ENCODE assay signal across 27 cellular contexts in the genomic region with DNA sequence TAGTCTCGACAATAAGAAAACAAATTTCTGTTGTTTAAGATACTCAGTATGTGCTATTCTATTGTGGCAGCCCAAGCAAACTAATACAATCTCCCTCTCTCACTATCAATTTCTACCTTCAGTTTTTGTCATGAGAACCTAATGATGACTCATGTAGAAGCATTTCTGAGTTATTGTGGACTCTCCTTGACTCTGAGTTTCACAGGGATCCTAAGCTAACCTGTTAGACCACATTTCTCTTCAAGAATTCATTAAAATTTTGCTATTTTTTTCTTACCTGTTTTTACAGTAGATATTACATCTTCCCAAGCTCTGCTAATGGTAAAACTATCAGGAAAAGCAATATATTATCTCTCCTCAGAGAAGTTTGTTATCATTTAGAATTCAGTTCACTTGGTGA.
A peak's percentile ranks its signal among the peaks of the same experiment; 100 is the strongest.
DNase-seq lines count a peak whose midpoint lies in the region; ATAC-seq, FAIRE-seq and TF ChIP-seq lines count a peak whose summit lies in the region.
"Had no signal": no experiment of that assay in that cellular context is flagged by ENCODE, and none has a peak within 500 bp of the region (broad histone marks: within the 10 kb centered on the region; RNA-seq: fewer than 3 reads in every experiment).

No MANE protein-coding gene starts in this region.

- TF ChIP-seq CTCF in bronchial epithelial cell (IDR thresholded peaks at IDR 0.05; ENCODE audit: insufficient read depth, low read length, severe bottlenecking) (no peak), type B pancreatic cell (conservative IDR thresholded peaks at IDR 0.05) (no peak)

- H3K27me3 ChIP-seq in bronchial epithelial cell (ENCODE audit: control insufficient read depth, insufficient read depth, low read length): no peaks in the 10 kb centered on the region
- H3K27me3 ChIP-seq: BE2C; BLaER1 treated with 17β-estradiol and CSF1 and Interleukin-3, amounts not matched to agents 10 nM and 100 nM had no signal

- H3K4me3 Mint-ChIP-seq in type B pancreatic cell: peak overlapping the region; percentile 59
- no peak overlapping the region for H3K4me3 Mint-ChIP-seq in activated T-helper 17 cell treated with anti-CD3 and anti-CD28 coated beads, Interleukin-2, amount 50 U/mL, for 72 hours
- H3K4me3 Mint-ChIP-seq: CD14-positive monocyte; CD4-positive, alpha-beta T cell; CD8-positive, alpha-beta memory T cell had no signal

- no peak for ATAC-seq in activated T-helper 17 cell treated with anti-CD3 and anti-CD28 coated beads, Interleukin-2, amount 50 U/mL, for 72 hours (replicated peaks)
- ATAC-seq in SK-N-SH treated with all-trans-retinoic acid at 6 μM for 48 hours: no peak
- ATAC-seq: A549, GM12878 had no signal

- H3K36me3 Mint-ChIP-seq in type B pancreatic cell: no peaks in the 10 kb centered on the region
- no peaks in the 10 kb centered on the region for H3K36me3 Mint-ChIP-seq in activated T-helper 17 cell treated with anti-CD3 and anti-CD28 coated beads, Interleukin-2, amount 50 U/mL, for 72 hours (ENCODE audit: low read depth)
- H3K36me3 Mint-ChIP-seq: CD14-positive monocyte; CD8-positive, alpha-beta memory T cell had no signal

- H3K27ac Mint-ChIP-seq in type B pancreatic cell: peak overlapping the region; percentile 93
- H3K27ac Mint-ChIP-seq in activated T-helper 17 cell treated with anti-CD3 and anti-CD28 coated beads, Interleukin-2, amount 50 U/mL, for 72 hours: no peak overlapping the region
- H3K27ac Mint-ChIP-seq: CD14-positive monocyte; CD4-positive, alpha-beta T cell; CD8-positive, alpha-beta memory T cell had no signal

- no peaks in the 10 kb centered on the region for H3K27me3 Mint-ChIP-seq in type B pancreatic cell
- no peaks in the 10 kb centered on the region for H3K27me3 Mint-ChIP-seq in activated T-helper 17 cell treated with anti-CD3 and anti-CD28 coated beads, Interleukin-2, amount 50 U/mL, for 72 hours
- H3K27me3 Mint-ChIP-seq: CD4-positive, alpha-beta T cell; CD8-positive, alpha-beta memory T cell had no signal

- no peak for FAIRE-seq in bronchial epithelial cell (lab: Jason Lieb, UNC)
- FAIRE-seq: A549, D721Med, GM12878, GM19239, H1 had no signal

- no peaks in the 10 kb centered on the region for H3K36me3 ChIP-seq in bronchial epithelial cell (ENCODE audit: control insufficient read depth, insufficient read depth, low read length)
- H3K36me3 ChIP-seq: BE2C; BLaER1 treated with 17β-estradiol and CSF1 and Interleukin-3, amounts not matched to agents 10 nM and 100 nM had no signal

- H3K4me1 Mint-ChIP-seq in type B pancreatic cell (ENCODE audit: unreplicated experiment): no peaks in the 10 kb centered on the region
- no peaks in the 10 kb centered on the region for H3K4me1 Mint-ChIP-seq in activated T-helper 17 cell treated with anti-CD3 and anti-CD28 coated beads, Interleukin-2, amount 50 U/mL, for 72 hours
- H3K4me1 Mint-ChIP-seq: CD14-positive monocyte; CD8-positive, alpha-beta memory T cell had no signal

- peak; percentile 93 for DNase-seq in OCI-M1 (lab: John Stamatoyannopoulos, UW)
- peak; percentile 20 for DNase-seq in bronchial epithelial cell (ENCODE audit: low read depth)
- DNase-seq in left kidney (ENCODE audit: low read depth, low spot score): peak; percentile 7
- no peak for DNase-seq in type B pancreatic cell (ENCODE audit: extremely low spot score, unreplicated experiment)
- no peak for DNase-seq in activated effector memory CD4-positive, alpha-beta T cell treated with Interleukin-2 at 50 U/mL for 16 hours
- DNase-seq: 8988T; ACHN; AML-193; BE2C; CD4-positive, alpha-beta T cell; CD8-positive, alpha-beta memory T cell; DMS 273 treated with DMSO at 0.1 percent for 48 hours; DMS79; EL; GDM1; GM23248; H7; HCEC 1CT had no signal

- peaks cover 6% of the 10 kb centered on the region for H3K9me3 Mint-ChIP-seq in type B pancreatic cell
- H3K9me3 Mint-ChIP-seq in activated T-helper 17 cell treated with anti-CD3 and anti-CD28 coated beads, Interleukin-2, amount 50 U/mL, for 72 hours: peaks cover 22% of the 10 kb centered on the region

- H3K4me3 ChIP-seq in bronchial epithelial cell (ENCODE audit: low read depth, low read length): no peak overlapping the region
- H3K4me3 ChIP-seq: A549; BLaER1 treated with 17β-estradiol and CSF1 and Interleukin-3, amounts not matched to agents 10 nM and 100 nM; GM12878; GM23248 had no signal

TF ChIP-seq in SK-N-SH treated with all-trans-retinoic acid at 6 μM for 48 hours, 23 proteins besides CTCF, POLR2A, EP300 and RAD21 (continues in another document):
- TF ChIP-seq ZFP3 (CRISPR knock-in tag; IDR thresholded peaks at IDR 0.05): no peak
- TF ChIP-seq CREB5 (CRISPR knock-in tag; IDR thresholded peaks at IDR 0.05; ENCODE audit: low read depth): no peak
- TF ChIP-seq, protein P1, sequence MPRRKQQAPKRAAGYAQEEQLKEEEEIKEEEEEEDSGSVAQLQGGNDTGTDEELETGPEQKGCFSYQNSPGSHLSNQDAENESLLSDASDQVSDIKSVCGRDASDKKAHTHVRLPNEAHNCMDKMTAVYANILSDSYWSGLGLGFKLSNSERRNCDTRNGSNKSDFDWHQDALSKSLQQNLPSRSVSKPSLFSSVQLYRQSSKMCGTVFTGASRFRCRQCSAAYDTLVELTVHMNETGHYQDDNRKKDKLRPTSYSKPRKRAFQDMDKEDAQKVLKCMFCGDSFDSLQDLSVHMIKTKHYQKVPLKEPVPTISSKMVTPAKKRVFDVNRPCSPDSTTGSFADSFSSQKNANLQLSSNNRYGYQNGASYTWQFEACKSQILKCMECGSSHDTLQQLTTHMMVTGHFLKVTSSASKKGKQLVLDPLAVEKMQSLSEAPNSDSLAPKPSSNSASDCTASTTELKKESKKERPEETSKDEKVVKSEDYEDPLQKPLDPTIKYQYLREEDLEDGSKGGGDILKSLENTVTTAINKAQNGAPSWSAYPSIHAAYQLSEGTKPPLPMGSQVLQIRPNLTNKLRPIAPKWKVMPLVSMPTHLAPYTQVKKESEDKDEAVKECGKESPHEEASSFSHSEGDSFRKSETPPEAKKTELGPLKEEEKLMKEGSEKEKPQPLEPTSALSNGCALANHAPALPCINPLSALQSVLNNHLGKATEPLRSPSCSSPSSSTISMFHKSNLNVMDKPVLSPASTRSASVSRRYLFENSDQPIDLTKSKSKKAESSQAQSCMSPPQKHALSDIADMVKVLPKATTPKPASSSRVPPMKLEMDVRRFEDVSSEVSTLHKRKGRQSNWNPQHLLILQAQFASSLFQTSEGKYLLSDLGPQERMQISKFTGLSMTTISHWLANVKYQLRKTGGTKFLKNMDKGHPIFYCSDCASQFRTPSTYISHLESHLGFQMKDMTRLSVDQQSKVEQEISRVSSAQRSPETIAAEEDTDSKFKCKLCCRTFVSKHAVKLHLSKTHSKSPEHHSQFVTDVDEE (CRISPR knock-in tag; IDR thresholded peaks at IDR 0.05): no peak
- no peak for TF ChIP-seq ISL1 (CRISPR knock-in tag; IDR thresholded peaks at IDR 0.05)
- TF ChIP-seq BACH2 (CRISPR knock-in tag; IDR thresholded peaks at IDR 0.05; ENCODE audit: borderline replicate concordance): no peak
- TF ChIP-seq SNAI2 (CRISPR knock-in tag; IDR thresholded peaks at IDR 0.05): no peak
- no peak for TF ChIP-seq ZC3H10 (CRISPR knock-in tag; IDR thresholded peaks at IDR 0.05)
- TF ChIP-seq RARB (CRISPR knock-in tag; IDR thresholded peaks at IDR 0.05): no peak
- TF ChIP-seq POU6F1 (CRISPR knock-in tag; IDR thresholded peaks at IDR 0.05; ENCODE audit: borderline replicate concordance, low read depth): no peak
- TF ChIP-seq OSR1 (CRISPR knock-in tag; IDR thresholded peaks at IDR 0.05): no peak
- no peak for TF ChIP-seq CSDC2 (CRISPR knock-in tag; IDR thresholded peaks at IDR 0.05)
- TF ChIP-seq TOX (CRISPR knock-in tag; IDR thresholded peaks at IDR 0.05; ENCODE audit: borderline replicate concordance): no peak
- TF ChIP-seq TCF4 (CRISPR knock-in tag; IDR thresholded peaks at IDR 0.05; ENCODE audit: borderline replicate concordance): no peak
- no peak for TF ChIP-seq ZNF8 (CRISPR knock-in tag; IDR thresholded peaks at IDR 0.05)

Comparison
In these comparisons a context has a peak if more than half of its experiments do, and no peak if none do; other contexts are left out.
1. DNase-seq: peak in OCI-M1 (single experiment), bronchial epithelial cell (single experiment) and left kidney (single experiment); none in type B pancreatic cell (single experiment) and activated effector memory CD4-positive, alpha-beta T cell treated with Interleukin-2 at 50 U/mL for 16 hours (single experiment).